1 cellular context compared by ENCODE assay signal in genomic region chr1:43423672-43424550, GRCh38.
TF ChIP-seq lines count a peak whose summit lies in the region.

No MANE protein-coding gene starts in this region.

TF ChIP-seq in HEK293T, 16 proteins besides CTCF, POLR2A, EP300 and RAD21 (continued from another document):
- TF ChIP-seq PKNOX1 (IDR thresholded peaks at IDR 0.05) (no peak), LEF1 (IDR thresholded peaks at IDR 0.05; ENCODE audit: borderline replicate concordance) (no peak), FOXA1 (IDR thresholded peaks at IDR 0.05) (no peak), ZNF384 (IDR thresholded peaks at IDR 0.05) (no peak), HDGF (IDR thresholded peaks at IDR 0.05; ENCODE audit: borderline replicate concordance) (no peak), SP1 (IDR thresholded peaks at IDR 0.05) (no peak), SUZ12 (IDR thresholded peaks at IDR 0.05) (no peak), FOXM1 (IDR thresholded peaks at IDR 0.05; ENCODE audit: borderline replicate concordance) (no peak), BHLHE40 (IDR thresholded peaks at IDR 0.05; ENCODE audit: borderline replicate concordance) (no peak), NFRKB (IDR thresholded peaks at IDR 0.05) (no peak), CTBP1 (IDR thresholded peaks at IDR 0.05; ENCODE audit: borderline replicate concordance) (no peak), TARDBP (IDR thresholded peaks at IDR 0.05) (no peak), L3MBTL2 (conservative IDR thresholded peaks at IDR 0.05) (no peak)
